8 cellular contexts compared by ENCODE assay signal in the genomic region with DNA sequence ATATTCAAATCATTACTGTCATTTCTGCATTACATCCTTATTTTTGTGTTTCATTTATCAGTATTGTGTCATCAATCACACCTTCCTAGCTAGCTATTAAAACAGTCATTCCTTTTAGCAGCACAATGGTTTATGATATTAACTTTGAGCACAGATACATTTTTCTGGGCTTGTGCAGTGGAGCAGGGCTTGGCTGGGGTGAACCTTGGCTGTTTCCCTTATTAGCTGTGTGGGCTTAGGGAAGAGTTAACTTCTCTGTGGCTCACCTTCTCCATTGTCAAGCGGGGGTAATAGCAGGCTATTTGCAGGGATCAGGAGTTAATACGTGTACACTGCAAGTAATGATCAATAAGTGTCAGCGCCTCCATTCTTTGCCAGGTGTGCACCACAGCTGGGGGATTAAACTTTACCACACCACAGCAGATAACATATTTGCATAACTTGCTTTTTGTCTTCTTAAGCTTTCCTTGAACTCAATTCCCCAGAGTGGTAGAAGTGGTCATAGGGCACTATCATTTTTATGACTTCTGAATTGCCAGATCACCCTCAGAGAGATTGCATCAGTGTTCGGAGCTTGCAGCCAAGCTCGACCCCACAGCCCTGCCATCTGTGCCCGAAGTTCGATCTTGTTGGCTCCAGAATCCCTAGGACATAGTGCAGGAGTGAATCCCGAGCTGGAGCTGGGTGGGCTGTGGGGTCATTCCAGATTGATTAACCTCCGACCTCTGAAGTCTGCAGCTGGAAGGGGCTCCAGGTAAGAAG. TPM values are rescaled to one million over a fixed set of nuclear protein-coding genes. Genes with fewer than 3 reads are reported as not detected.
DNase-seq lines count a peak whose midpoint lies in the region; ATAC-seq and TF ChIP-seq lines count a peak whose summit lies in the region.

No MANE protein-coding gene starts in this region.

- BruUV-seq in MCF 10A (replicated peaks; lab: Mats Ljungman, UMichigan) = TSS peak; percentile 45

- CTCF ChIA-PET in MCF 10A (lab: Yijun Ruan, JAX) = interaction anchor here (0.5 to 6.5 kb wide), 28 partner anchors 9 to 830 kb away, joined by 3 to 92 read pairs (median 4); no protein-coding TSS in a partner anchor
- CTCF ChIA-PET in GM10248 (lab: Yijun Ruan, JAX) = interaction anchor here (1.0 to 3.0 kb wide), 8 partner anchors 12 to 253 kb away, joined by 3 to 21 read pairs (median 4); no protein-coding TSS in a partner anchor

- H3K4me1 Mint-ChIP-seq in IgD-negative memory B cell (peaks cover 19 to 32% (median 28%) of the 10 kb centered on the region in 3 donors), MCF 10A (ENCODE audit: insufficient read depth, unreplicated experiment) (peaks cover 28% of the 10 kb centered on the region), progenitor cell of endocrine pancreas (ENCODE audit: low read depth) (peaks cover 46% of the 10 kb centered on the region)

- TF ChIP-seq CTCF in MCF 10A (IDR thresholded peaks at IDR 0.05; ENCODE audit: unreplicated experiment) (no peak), progenitor cell of endocrine pancreas (IDR thresholded peaks at IDR 0.05; ENCODE audit: unreplicated experiment) (no peak), GM10248 (IDR thresholded peaks at IDR 0.05; ENCODE audit: control extremely low read depth, extremely low read depth, low read depth, missing control alignments) (no peak)

- ATAC-seq in HG03095 (IDR thresholded peaks at IDR 0.05; ENCODE audit: unreplicated experiment) = no peak

- H3K36me3 Mint-ChIP-seq in IgD-negative memory B cell (peaks cover 3% of the 10 kb centered on the region), MCF 10A (ENCODE audit: insufficient read depth, unreplicated experiment) (peaks cover 18% of the 10 kb centered on the region), progenitor cell of endocrine pancreas (ENCODE audit: insufficient read depth) (no peaks in the 10 kb centered on the region)

- peaks cover 37% of the 10 kb centered on the region for H3K27me3 Mint-ChIP-seq in IgD-negative memory B cell
- no peaks in the 10 kb centered on the region for H3K27me3 Mint-ChIP-seq in MCF 10A (ENCODE audit: insufficient read depth, unreplicated experiment)
- H3K27me3 Mint-ChIP-seq in progenitor cell of endocrine pancreas = no peaks in the 10 kb centered on the region

- H3K4me3 Mint-ChIP-seq in IgD-negative memory B cell (peak overlapping the region; percentile 85 to 97 (median 92)), MCF 10A (ENCODE audit: unreplicated experiment) (peak overlapping the region; percentile 93), progenitor cell of endocrine pancreas (ENCODE audit: low read depth) (peak overlapping the region; percentile 92)

- H3K9me3 Mint-ChIP-seq in IgD-negative memory B cell = peaks cover 0 to 4% (median 1%) of the 10 kb centered on the region in 3 donors
- no peaks in the 10 kb centered on the region for H3K9me3 Mint-ChIP-seq in MCF 10A (ENCODE audit: unreplicated experiment)
- H3K9me3 Mint-ChIP-seq in progenitor cell of endocrine pancreas (ENCODE audit: low read depth) = no peaks in the 10 kb centered on the region

- intact Hi-C loops in MCF 10A (cut with micrococcal nuclease) = loop anchor here (2.0 to 10.0 kb wide), 5 partner anchors 14 to 252 kb away; no protein-coding TSS in a partner anchor

- H3K27ac Mint-ChIP-seq in IgD-negative memory B cell (peak overlapping the region in 2 of 3 donors; percentile 61 to 72), MCF 10A (ENCODE audit: low read depth, unreplicated experiment) (peak overlapping the region; percentile 74), progenitor cell of endocrine pancreas (peak overlapping the region; percentile 89)

- DNase-seq in DMS 273 (lab: John Stamatoyannopoulos, UW; ENCODE audit: unreplicated experiment) = peak; percentile 38
- no peak for DNase-seq in DMS 273 treated with DMSO at 0.1 percent for 48 hours (lab: John Stamatoyannopoulos, UW)
- DNase-seq in MCF 10A (ENCODE audit: unreplicated experiment) = no peak
- DNase-seq in progenitor cell of endocrine pancreas (ENCODE audit: low spot score, unreplicated experiment) = no peak
- no peak for DNase-seq in GM10248 (ENCODE audit: extremely low spot score)
- no peak for DNase-seq in effector CD4-positive, alpha-beta T cell

- POLR2A ChIA-PET in MCF 10A (lab: Yijun Ruan, JAX) (interaction anchor here (0.8 to 15.4 kb wide), 25 partner anchors 9 to 1885 kb away, joined by 3 to 517 read pairs (median 6); a partner anchor contains a TSS), GM10248 (lab: Yijun Ruan, JAX) (interaction anchor here (0.5 kb wide), 1 partner anchor 145 kb away, joined by 5 read pairs; no protein-coding TSS in a partner anchor)

RNA-seq across cellular contexts. Expression of a gene that starts 1.5 kb away (rescaled TPM):
- 27.6 TPM for polyA plus RNA-seq in IgD-negative memory B cell
- total RNA-seq in MCF 10A (2022) = 375 and 435 TPM in 2 replicates
- total RNA-seq in progenitor cell of endocrine pancreas = 54.4 and 54.9 TPM in 2 replicates

RNA-seq across cellular contexts. Expression of a gene that starts 50.9 kb away (rescaled TPM):
- polyA plus RNA-seq in IgD-negative memory B cell = 26.9 TPM
- total RNA-seq in MCF 10A (2022) = 98.0 and 99.5 TPM in 2 replicates
- 85.1 and 89.2 TPM in 2 replicates for total RNA-seq in progenitor cell of endocrine pancreas
